In genomic region chr18:43277164-43277600, GRCh38 we compare ENCODE assay signal across 10 cellular contexts. TPM values are rescaled to one million over a fixed set of nuclear protein-coding genes. Genes with fewer than 3 reads are reported as not detected.
DNase-seq lines count a peak whose midpoint lies in the region; ATAC-seq and TF ChIP-seq lines count a peak whose summit lies in the region.
"Had no signal": no experiment of that assay in that cellular context is flagged by ENCODE, and none has a peak within 500 bp of the region (broad histone marks: within the 10 kb centered on the region; RNA-seq: fewer than 3 reads in every experiment).

A gene with protein sequence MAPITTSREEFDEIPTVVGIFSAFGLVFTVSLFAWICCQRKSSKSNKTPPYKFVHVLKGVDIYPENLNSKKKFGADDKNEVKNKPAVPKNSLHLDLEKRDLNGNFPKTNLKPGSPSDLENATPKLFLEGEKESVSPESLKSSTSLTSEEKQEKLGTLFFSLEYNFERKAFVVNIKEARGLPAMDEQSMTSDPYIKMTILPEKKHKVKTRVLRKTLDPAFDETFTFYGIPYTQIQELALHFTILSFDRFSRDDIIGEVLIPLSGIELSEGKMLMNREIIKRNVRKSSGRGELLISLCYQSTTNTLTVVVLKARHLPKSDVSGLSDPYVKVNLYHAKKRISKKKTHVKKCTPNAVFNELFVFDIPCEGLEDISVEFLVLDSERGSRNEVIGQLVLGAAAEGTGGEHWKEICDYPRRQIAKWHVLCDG (minus strand): TSS chr18:43277490. CDS start chr18:43277281, 209 bp downstream.

- intact Hi-C loops in activated CD4-positive, alpha-beta T cell treated with anti-CD3 and anti-CD28 coated beads for 36 hours (cut with DNase I, micrococcal nuclease): loop anchor here in 1 of 2 experiments (10.0 kb wide), 1 partner anchor 288 kb away; no protein-coding TSS in a partner anchor
- intact Hi-C loops in heart left ventricle (cut with DNase I) (loop anchor here in 5 of 10 donors (10.0 kb wide), 7 partner anchors 118 to 1222 kb away; no protein-coding TSS in a partner anchor), posterior cingulate gyrus (cut with DNase I) (loop anchor here (10.0 kb wide), 1 partner anchor 118 kb away; no protein-coding TSS in a partner anchor), esophagus muscularis mucosa (cut with DNase I) (no loop called here)
- intact Hi-C loops in activated CD4-positive, alpha-beta T cell treated with anti-CD3 and anti-CD28 coated beads, Interleukin-2, amount 10 ng/mL, durations not matched to agents 24 days and 14 days (cut with micrococcal nuclease): loop anchor here (10.0 kb wide), 1 partner anchor 682 kb away; no protein-coding TSS in a partner anchor

- H3K4me1 ChIP-seq in heart left ventricle: peaks cover 0 to 4% (median 0%) of the 10 kb centered on the region in 12 donors
- peaks cover 0 to 6% (median 4%) of the 10 kb centered on the region in 4 donors for H3K4me1 ChIP-seq in esophagus muscularis mucosa

- no peaks in the 10 kb centered on the region for H3K9me3 Mint-ChIP-seq in activated CD4-positive, alpha-beta T cell treated with anti-CD3 and anti-CD28 coated beads for 36 hours (ENCODE audit: low read depth)
- H3K9me3 Mint-ChIP-seq in activated CD4-positive, alpha-beta T cell treated with anti-CD3 and anti-CD28 coated beads, Interleukin-2, amount 10 ng/mL, durations not matched to agents 24 days and 14 days: no peaks in the 10 kb centered on the region

- WGBS in heart left ventricle, 4 donors: 1 to 3% (median 1%) methylated on average over 20 of the region's 20 CpGs
- 2% methylated on average over 20 of the region's 20 CpGs for WGBS in esophagus muscularis mucosa

- H3K27me3 ChIP-seq in heart left ventricle: peaks cover 0 to 8% (median 2%) of the 10 kb centered on the region in 9 donors
- H3K27me3 ChIP-seq in esophagus muscularis mucosa: peaks cover 0 to 25% (median 1%) of the 10 kb centered on the region in 4 donors

- ATAC-seq in activated CD4-positive, alpha-beta T cell treated with anti-CD3 and anti-CD28 coated beads for 36 hours: no peak
- ATAC-seq in heart left ventricle: peak in 3 of 4 donors; percentile 42 to 77 (median 74)

- no peaks in the 10 kb centered on the region for H3K36me3 ChIP-seq in heart left ventricle
- no peaks in the 10 kb centered on the region for H3K36me3 ChIP-seq in esophagus muscularis mucosa

- H3K27ac ChIP-seq in heart left ventricle (no peak within 1 kb of the TSS), coronary artery (no peak within 1 kb of the TSS), esophagus muscularis mucosa (replicated peaks in 1 of 4) (no peak within 1 kb of the TSS)
- H3K27ac ChIP-seq: skin epidermis had no signal

- no peaks in the 10 kb centered on the region for H3K36me3 Mint-ChIP-seq in activated CD4-positive, alpha-beta T cell treated with anti-CD3 and anti-CD28 coated beads for 36 hours (ENCODE audit: low read depth)
- H3K36me3 Mint-ChIP-seq in activated CD4-positive, alpha-beta T cell treated with anti-CD3 and anti-CD28 coated beads, Interleukin-2, amount 10 ng/mL, durations not matched to agents 24 days and 14 days (ENCODE audit: low read depth): no peaks in the 10 kb centered on the region

- no peaks in the 10 kb centered on the region for H3K4me1 Mint-ChIP-seq in activated CD4-positive, alpha-beta T cell treated with anti-CD3 and anti-CD28 coated beads for 36 hours
- H3K4me1 Mint-ChIP-seq in activated CD4-positive, alpha-beta T cell treated with anti-CD3 and anti-CD28 coated beads, Interleukin-2, amount 10 ng/mL, durations not matched to agents 24 days and 14 days: no peaks in the 10 kb centered on the region

- no peak within 1 kb of the TSS for H3K27ac Mint-ChIP-seq in activated CD4-positive, alpha-beta T cell treated with anti-CD3 and anti-CD28 coated beads for 36 hours
- no peak within 1 kb of the TSS for H3K27ac Mint-ChIP-seq in activated CD4-positive, alpha-beta T cell treated with anti-CD3 and anti-CD28 coated beads, Interleukin-2, amount 10 ng/mL, durations not matched to agents 24 days and 14 days

- no peak for TF ChIP-seq CTCF in heart left ventricle (IDR thresholded peaks at IDR 0.05)
- TF ChIP-seq CTCF in coronary artery (IDR thresholded peaks at IDR 0.05): no peak
- no peak for TF ChIP-seq CTCF in esophagus muscularis mucosa (IDR thresholded peaks at IDR 0.05)

- peaks cover 3% of the 10 kb centered on the region for H3K27me3 Mint-ChIP-seq in activated CD4-positive, alpha-beta T cell treated with anti-CD3 and anti-CD28 coated beads for 36 hours
- H3K27me3 Mint-ChIP-seq in activated CD4-positive, alpha-beta T cell treated with anti-CD3 and anti-CD28 coated beads, Interleukin-2, amount 10 ng/mL, durations not matched to agents 24 days and 14 days: peaks cover 3% of the 10 kb centered on the region

- TF ChIP-seq POLR2A in heart left ventricle (IDR thresholded peaks at IDR 0.05) (no peak), esophagus muscularis mucosa (IDR thresholded peaks at IDR 0.05; ENCODE audit: low read depth) (no peak)

- H3K4me3 ChIP-seq in heart left ventricle (no peak within 1 kb of the TSS), coronary artery (no peak within 1 kb of the TSS), esophagus muscularis mucosa (no peak within 1 kb of the TSS)
- H3K4me3 ChIP-seq: skin epidermis had no signal

- no peak for TF ChIP-seq EP300 in esophagus muscularis mucosa (IDR thresholded peaks at IDR 0.05)

- CTCF ChIA-PET in activated CD4-positive, alpha-beta T cell treated with anti-CD3 and anti-CD28 coated beads for 36 hours (lab: Charles Lee): interaction anchor here (0.7 to 1.4 kb wide), 2 partner anchors 895 to 1163 kb away, joined by 4 to 5 read pairs; no protein-coding TSS in a partner anchor

- H3K9me3 ChIP-seq in heart left ventricle (no peaks in the 10 kb centered on the region), esophagus muscularis mucosa (no peaks in the 10 kb centered on the region)

- no peak within 1 kb of the TSS for H3K4me3 Mint-ChIP-seq in activated CD4-positive, alpha-beta T cell treated with anti-CD3 and anti-CD28 coated beads for 36 hours
- H3K4me3 Mint-ChIP-seq in activated CD4-positive, alpha-beta T cell treated with anti-CD3 and anti-CD28 coated beads, Interleukin-2, amount 10 ng/mL, durations not matched to agents 24 days and 14 days: no peak within 1 kb of the TSS

- peak; percentile 6 for DNase-seq in activated CD4-positive, alpha-beta T cell treated with anti-CD3 and anti-CD28 coated beads for 36 hours
- no peak for DNase-seq in activated CD4-positive, alpha-beta T cell treated with anti-CD3 and anti-CD28 coated beads for 4 hours
- DNase-seq in SHP77 treated with DMSO at 0.1 percent for 48 hours (lab: John Stamatoyannopoulos, UW) (peak; percentile 92), heart left ventricle (peak in 4 of 5 donors; percentile 32 to 56 (median 42)), posterior cingulate gyrus (peak; percentile 41 to 97 (median 77)), coronary artery (ENCODE audit: low spot score) (no peak), esophagus muscularis mucosa (ENCODE audit: extremely low spot score) (no peak)
- DNase-seq in activated CD4-positive, alpha-beta T cell treated with anti-CD3 and anti-CD28 coated beads, Interleukin-2, amount 10 ng/mL, durations not matched to agents 24 days and 14 days: no peak

- POLR2A ChIA-PET in activated CD4-positive, alpha-beta T cell treated with anti-CD3 and anti-CD28 coated beads for 36 hours (lab: Charles Lee): no interaction called here

RNA-seq across cellular contexts. Expression of the gene that starts here (rescaled TPM):
- total RNA-seq in activated CD4-positive, alpha-beta T cell treated with anti-CD3 and anti-CD28 coated beads for 36 hours: not detected
- total RNA-seq in heart left ventricle (10 to 100 TPM in 1 of 9 donors, not detected in 8; 17.0 TPM), esophagus muscularis mucosa (1 to 10 TPM in 2 of 4 donors, under 1 TPM in 2; 0.69 to 2.2 (median 1.00) TPM)
- polyA plus RNA-seq in heart left ventricle: not detected
- not detected in 2 replicates for total RNA-seq in activated CD4-positive, alpha-beta T cell treated with anti-CD3 and anti-CD28 coated beads, Interleukin-2, amount 10 ng/mL, durations not matched to agents 24 days and 14 days
- polyA plus RNA-seq: AG04450 had no signal

Comparison
In these comparisons a context has a peak if more than half of its experiments do, and no peak if none do; other contexts are left out.
1. Peak in DNase-seq in activated CD4-positive, alpha-beta T cell treated with anti-CD3 and anti-CD28 coated beads for 36 hours; RNA of the gene not detected or under 1 TPM.
2. DNase-seq: peak in SHP77 treated with DMSO at 0.1 percent for 48 hours (single experiment), heart left ventricle (4 of 5) and posterior cingulate gyrus (10 of 10); none in activated CD4-positive, alpha-beta T cell treated with anti-CD3 and anti-CD28 coated beads for 4 hours (0 of 2), coronary artery (single experiment), activated CD4-positive, alpha-beta T cell treated with anti-CD3 and anti-CD28 coated beads, Interleukin-2, amount 10 ng/mL, durations not matched to agents 24 days and 14 days (single experiment) and esophagus muscularis mucosa (single experiment).